8 cellular contexts compared by ENCODE assay signal in the genomic region with DNA sequence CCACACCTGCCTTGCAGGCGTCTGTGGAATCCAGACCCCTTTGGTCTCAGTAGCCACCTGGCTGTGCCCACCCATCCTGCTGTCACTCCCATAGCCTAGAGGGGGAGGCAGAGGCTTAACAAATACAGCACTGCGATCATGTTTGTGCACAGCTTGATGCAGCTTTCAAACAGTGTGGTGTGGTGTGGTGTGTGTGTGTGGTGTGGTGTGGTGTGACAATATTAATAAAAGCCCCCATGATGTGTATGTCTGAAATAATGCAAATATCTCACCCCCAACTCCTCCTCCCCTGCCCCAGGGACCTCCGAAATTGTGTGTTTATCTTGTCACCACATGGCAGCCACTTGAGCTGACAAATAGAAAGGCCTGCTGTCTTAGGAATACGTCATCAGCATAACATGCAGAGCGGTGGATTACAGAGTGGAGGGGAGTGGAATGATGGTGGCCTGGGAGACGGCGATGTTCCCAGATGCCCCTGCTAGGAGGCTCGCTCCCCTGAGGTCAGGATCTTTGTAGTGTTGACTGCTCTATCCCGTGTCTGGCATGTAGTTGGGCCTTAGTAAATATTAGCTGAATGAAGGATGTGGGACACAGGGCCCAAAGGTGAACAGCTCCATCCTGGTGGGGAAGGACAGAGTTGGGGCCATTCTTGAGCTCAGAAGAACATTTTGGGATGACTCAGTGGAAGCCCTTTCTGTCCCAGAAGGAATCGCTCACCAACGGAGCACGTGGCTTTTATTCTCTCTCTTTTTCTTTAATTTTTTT. TPM values are rescaled to one million over a fixed set of nuclear protein-coding genes. Genes with fewer than 3 reads are reported as not detected.
DNase-seq lines count a peak whose midpoint lies in the region; ATAC-seq and TF ChIP-seq lines count a peak whose summit lies in the region.

No MANE protein-coding gene starts in this region.

- DNase-seq in NCI-H1417 (lab: John Stamatoyannopoulos, UW) (peak; percentile 48 to 82 (median 60)), NCI-H1417 treated with DMSO at 0.1 percent for 48 hours (lab: John Stamatoyannopoulos, UW) (no peak), NCI-H2227 (lab: John Stamatoyannopoulos, UW; ENCODE audit: unreplicated experiment) (peak; percentile 81), ascending aorta (ENCODE audit: low spot score in 2 of 2) (no peak)
- peak; percentile 27 for DNase-seq in stimulated activated naive CD8-positive, alpha-beta T cell treated with anti-CD3 and anti-CD28 coated beads, Interleukin-15, Interleukin-2, amounts not matched to agents 100 U/mL and 50 U/mL, for 24 hours

- peak; percentile 29 to 49 (median 36) for TF ChIP-seq CTCF in ascending aorta (IDR thresholded peaks at IDR 0.05)

- H3K27ac ChIP-seq in ascending aorta = peak overlapping the region; percentile 42 to 64

- H3K9ac ChIP-seq in iPS-15b (ENCODE audit: low read depth, low read length) = no peak overlapping the region

- no peak for ATAC-seq in stimulated activated naive CD8-positive, alpha-beta T cell treated with anti-CD3 and anti-CD28 coated beads, Interleukin-15, Interleukin-2, amounts not matched to agents 100 U/mL and 50 U/mL, for 24 hours
- ATAC-seq in HG02884 (IDR thresholded peaks at IDR 0.05; ENCODE audit: unreplicated experiment) (no peak), GM19328 (IDR thresholded peaks at IDR 0.05; ENCODE audit: unreplicated experiment) (no peak)

- H3K4me1 ChIP-seq in ascending aorta (peaks cover 11 to 29% of the 10 kb centered on the region in 2 donors), iPS-15b (ENCODE audit: control insufficient read depth, insufficient read depth, low read length) (peaks cover 2% of the 10 kb centered on the region)

- H3K9me3 ChIP-seq in ascending aorta (no peaks in the 10 kb centered on the region), iPS-15b (ENCODE audit: control insufficient read depth, insufficient read depth, low read length) (no peaks in the 10 kb centered on the region)

- H3K27me3 ChIP-seq in ascending aorta = no peaks in the 10 kb centered on the region
- no peaks in the 10 kb centered on the region for H3K27me3 ChIP-seq in iPS-15b (ENCODE audit: control insufficient read depth, insufficient read depth, low read length)

- H3K36me3 ChIP-seq in ascending aorta (peaks cover 8 to 10% of the 10 kb centered on the region in 2 donors), iPS-15b (ENCODE audit: control insufficient read depth, insufficient read depth, low read length) (peaks cover 12% of the 10 kb centered on the region)

- intact Hi-C loops in ascending aorta (cut with DNase I) = loop anchor here (2.0 kb wide), 1 partner anchor 19 kb away; no protein-coding TSS in a partner anchor

- H3K4me3 ChIP-seq in ascending aorta (no peak overlapping the region), iPS-15b (ENCODE audit: low read depth, low read length) (peak overlapping the region; percentile 8)

RNA-seq across cellular contexts. Expression of gene PDXP, which starts 2.8 kb away (rescaled TPM):
- total RNA-seq in ascending aorta = 10.6 TPM

RNA-seq across cellular contexts. Expression of gene LGALS1, which starts 14.1 kb away (rescaled TPM):
- 2,009 TPM for total RNA-seq in ascending aorta

RNA-seq across cellular contexts. Expression of gene SH3BP1, which starts 21.9 kb away (rescaled TPM):
- total RNA-seq in ascending aorta = 33.7 TPM

RNA-seq across cellular contexts. Expression of gene NOL12, which starts 24.8 kb away (rescaled TPM):
- 4.0 TPM for total RNA-seq in ascending aorta

RNA-seq across cellular contexts. Expression of gene TRIOBP, which starts 35.5 kb away (rescaled TPM):
- 253 TPM for total RNA-seq in ascending aorta

Comparison
In these comparisons a context has a peak if more than half of its experiments do, and no peak if none do; other contexts are left out.
1. DNase-seq: peak in NCI-H1417 (3 of 3), NCI-H2227 (single experiment) and stimulated activated naive CD8-positive, alpha-beta T cell treated with anti-CD3 and anti-CD28 coated beads, Interleukin-15, Interleukin-2, amounts not matched to agents 100 U/mL and 50 U/mL, for 24 hours (single experiment); none in NCI-H1417 treated with DMSO at 0.1 percent for 48 hours (single experiment) and ascending aorta (0 of 2).